Comparison of ENCODE assay signal across 40 cellular contexts in genomic region chr12:75317784-75318183, GRCh38. TPM values are rescaled to one million over a fixed set of nuclear protein-coding genes. Genes with fewer than 3 reads are reported as not detected.
"Had no signal": no experiment of that assay in that cellular context is flagged by ENCODE, and none has a peak within 500 bp of the region (broad histone marks: within the 10 kb centered on the region; RNA-seq: fewer than 3 reads in every experiment).

No MANE protein-coding gene starts in this region.

- H3K36me3 Mint-ChIP-seq: mesothelial cell of epicardium; naive B cell; natural killer cell treated with Interleukin-12 subunit alpha and Interleukin-12 subunit beta and Interleukin-15 and Interleukin-18, amount 100 ng/mL, for 72 hours; neural progenitor cell; stimulated activated effector memory CD8-positive, alpha-beta T cell treated with anti-CD3 and anti-CD28 coated beads, Interleukin-12 subunit alpha, Interleukin-12 subunit beta, amount 100 ng/mL, for 72 hours; type B pancreatic cell had no signal

- H3K4me1 Mint-ChIP-seq: mesothelial cell of epicardium; naive B cell; stimulated activated effector memory CD8-positive, alpha-beta T cell treated with anti-CD3 and anti-CD28 coated beads, Interleukin-12 subunit alpha, Interleukin-12 subunit beta, amount 100 ng/mL, for 72 hours had no signal

- H3K4me3 Mint-ChIP-seq: dendritic cell treated with granulocyte-macrophage colony-stimulating factor and Interleukin-4, amounts not matched to agents 40 ng/mL and 50 ng/mL, for 4 days; endodermal cell; mesothelial cell of epicardium; natural killer cell treated with Interleukin-12 subunit alpha and Interleukin-12 subunit beta and Interleukin-15 and Interleukin-18, amount 100 ng/mL, for 72 hours; neural progenitor cell; stimulated activated effector memory CD8-positive, alpha-beta T cell treated with anti-CD3 and anti-CD28 coated beads, Interleukin-12 subunit alpha, Interleukin-12 subunit beta, amount 100 ng/mL, for 72 hours; type B pancreatic cell had no signal

- H3K27me3 ChIP-seq: esophagus muscularis mucosa, foreskin keratinocyte, gastroesophageal sphincter, heart right ventricle, left lung, neural progenitor cell, right atrium auricular region, stomach, tibial artery had no signal

- H3K27ac Mint-ChIP-seq: dendritic cell treated with granulocyte-macrophage colony-stimulating factor and Interleukin-4, amounts not matched to agents 40 ng/mL and 50 ng/mL, for 4 days; endodermal cell; mesothelial cell of epicardium; natural killer cell treated with Interleukin-12 subunit alpha and Interleukin-12 subunit beta and Interleukin-15 and Interleukin-18, amount 100 ng/mL, for 72 hours; neural progenitor cell; stimulated activated effector memory CD8-positive, alpha-beta T cell treated with anti-CD3 and anti-CD28 coated beads, Interleukin-12 subunit alpha, Interleukin-12 subunit beta, amount 100 ng/mL, for 72 hours; type B pancreatic cell had no signal

- H2AFZ ChIP-seq: neural progenitor cell had no signal

- H3K27ac ChIP-seq: epithelial cell of prostate, esophagus muscularis mucosa, foreskin keratinocyte, gastroesophageal sphincter, heart right ventricle, left lung, neural progenitor cell, prostate gland, right atrium auricular region, stomach, tibial artery had no signal

- ATAC-seq: gastroesophageal sphincter; heart right ventricle; left cardiac atrium; left lung; mucosa of descending colon; natural killer cell treated with Interleukin-12 subunit alpha and Interleukin-12 subunit beta and Interleukin-15 and Interleukin-18, amount 100 ng/mL, for 72 hours; sciatic nerve; stimulated activated effector memory CD8-positive, alpha-beta T cell treated with anti-CD3 and anti-CD28 coated beads, Interleukin-12 subunit alpha, Interleukin-12 subunit beta, amount 100 ng/mL, for 72 hours had no signal

- FAIRE-seq: colon, islet of Langerhans had no signal

- H3K36me3 ChIP-seq: esophagus muscularis mucosa, gastroesophageal sphincter, left lung, neural progenitor cell, prostate gland, right atrium auricular region, stomach, tibial artery had no signal

- H3K4me1 ChIP-seq: esophagus muscularis mucosa, foreskin keratinocyte, gastroesophageal sphincter, heart right ventricle, left lung, prostate gland, right atrium auricular region, stomach, tibial artery had no signal

- H3K27me3 Mint-ChIP-seq: dendritic cell treated with granulocyte-macrophage colony-stimulating factor and Interleukin-4, amounts not matched to agents 40 ng/mL and 50 ng/mL, for 4 days; type B pancreatic cell had no signal

- H3K4me2 ChIP-seq: neural progenitor cell, smooth muscle cell had no signal

- H3K9me3 Mint-ChIP-seq: dendritic cell treated with granulocyte-macrophage colony-stimulating factor and Interleukin-4, amounts not matched to agents 40 ng/mL and 50 ng/mL, for 4 days; endodermal cell; mesothelial cell of epicardium; naive B cell; natural killer cell treated with Interleukin-12 subunit alpha and Interleukin-12 subunit beta and Interleukin-15 and Interleukin-18, amount 100 ng/mL, for 72 hours; neural progenitor cell; stimulated activated effector memory CD8-positive, alpha-beta T cell treated with anti-CD3 and anti-CD28 coated beads, Interleukin-12 subunit alpha, Interleukin-12 subunit beta, amount 100 ng/mL, for 72 hours; type B pancreatic cell had no signal

- H3K9ac ChIP-seq: neural progenitor cell had no signal

- H3K9me3 ChIP-seq: esophagus muscularis mucosa, gastroesophageal sphincter, heart right ventricle, left lung, mucosa of descending colon, prostate gland, right atrium auricular region, stomach, tibial artery had no signal

- DNase-seq: effector CD8-positive, alpha-beta T cell; endodermal cell; foreskin keratinocyte; glutamatergic neuron; heart right ventricle; hippocampal formation; left cardiac atrium; left lung; mesenchymal stem cell; mucosa of descending colon; naive B cell; stimulated activated CD4-positive, alpha-beta T cell treated with anti-CD3 and anti-CD28 coated beads, Interleukin-12 subunit alpha, Interleukin-12 subunit beta, amount 100 ng/mL, for 4 hours; stimulated activated CD4-positive, alpha-beta T cell treated with anti-CD3 and anti-CD28 coated beads, Interleukin-1b, Interleukin-23, amount 100 ng/mL, for 48 hours; stimulated activated CD4-positive, alpha-beta T cell treated with anti-CD3 and anti-CD28 coated beads, Interleukin-4, amount 100 ng/mL, for 24 hours; stimulated activated naive CD4-positive, alpha-beta T cell treated with Interleukin-2 at 50 U/mL for 16 hours; stomach; tibial artery had no signal

- H3K4me3 ChIP-seq: esophagus muscularis mucosa, gastroesophageal sphincter, heart right ventricle, left lung, mucosa of descending colon, neural progenitor cell, prostate gland, right atrium auricular region, smooth muscle cell, stomach, tibial artery had no signal

RNA-seq across cellular contexts. Expression of gene GLIPR1L1, which starts 16.7 kb away (rescaled TPM):
- total RNA-seq: esophagus muscularis mucosa; fibroblast of lung; foreskin keratinocyte; gastroesophageal sphincter; heart right ventricle; kidney epithelial cell; left cardiac atrium; left lung; lower leg skin; lung microvascular endothelial cell; mesothelial cell of epicardium; mucosa of descending colon; natural killer cell treated with Interleukin-12 subunit alpha and Interleukin-12 subunit beta and Interleukin-15 and Interleukin-18, amount 100 ng/mL, for 72 hours; osteoblast; right atrium auricular region; sciatic nerve; smooth muscle cell; stomach; subcutaneous adipose tissue; temporal lobe; urinary bladder had no signal
